In the genomic region with DNA sequence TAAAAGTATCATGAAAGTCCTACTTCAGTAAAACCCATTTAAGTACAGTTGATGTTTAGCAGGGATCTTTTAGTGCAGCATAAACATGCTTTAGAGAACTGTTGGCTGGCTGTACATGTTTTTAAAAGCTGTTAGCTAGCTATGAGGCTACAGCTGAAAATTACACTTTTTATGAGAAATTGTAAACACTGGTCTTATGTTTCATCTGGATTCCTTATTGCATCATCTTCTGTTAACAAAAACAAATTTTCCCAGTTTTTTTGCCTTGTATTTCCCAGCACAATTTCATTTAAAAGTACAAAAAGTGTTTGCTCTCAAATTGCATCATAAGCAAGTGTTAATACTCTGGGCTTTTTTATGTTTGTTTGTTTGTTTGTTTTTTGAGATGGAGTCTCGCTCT, we compare ENCODE assay signal across 23 cellular contexts.
"Had no signal": no experiment of that assay in that cellular context is flagged by ENCODE, and none has a peak within 500 bp of the region (broad histone marks: within the 10 kb centered on the region; RNA-seq: fewer than 3 reads in every experiment).

No MANE protein-coding gene starts in this region.

- H3K4me3 ChIP-seq: cardiac muscle cell, Peyer's patch, SJCRH30 had no signal

- DNase-seq: activated CD4-positive, alpha-beta T cell treated with anti-CD3 and anti-CD28 coated beads for 48 hours; activated CD4-positive, alpha-beta T cell treated with anti-CD3 and anti-CD28 coated beads, Interleukin-2, amount 50 U/mL, for 48 hours; activated CD4-positive, CD25-positive, alpha-beta regulatory T cell treated with anti-CD3 and anti-CD28 coated beads, Interleukin-2, amount 50 U/mL, for 72 hours; activated CD8-positive, alpha-beta memory T cell treated with anti-CD3 and anti-CD28 coated beads, Interleukin-2, amount 10 ng/mL, durations not matched to agents 7 days and 5 days; activated effector memory CD4-positive, alpha-beta T cell treated with anti-CD3 and anti-CD28 coated beads, Interleukin-2, amount 50 U/mL, for 16 hours; activated naive CD4-positive, alpha-beta T cell treated with anti-CD3 and anti-CD28 coated beads for 36 hours; activated T-cell treated with anti-CD3 and anti-CD28 coated beads, Interleukin-2, amount 50 U/mL, for 24 hours; brain microvascular endothelial cell; Karpas-422; MM.1S; NCI-H1105; NCI-H1436; NCI-H1694 treated with DMSO at 0.1 percent for 48 hours; NCI-H2029 treated with DMSO at 0.1 percent for 48 hours; NCI-H510A treated with DMSO at 0.1 percent for 48 hours; NCI-H69; NK-92 treated with Interleukin-12 subunit alpha and Interleukin-12 subunit beta, amount 100 ng/mL, for 24 hours; Peyer's patch; Right ventricle myocardium superior; SJCRH30 had no signal

- H3K27ac ChIP-seq: brain microvascular endothelial cell, cardiac muscle cell, Peyer's patch, RWPE1, SJCRH30 had no signal

- H3K9me3 ChIP-seq: SJCRH30 had no signal

- H3K4me1 ChIP-seq: SJCRH30 had no signal

- ATAC-seq: activated CD8-positive, alpha-beta memory T cell treated with anti-CD3 and anti-CD28 coated beads, Interleukin-2, amount 10 ng/mL, durations not matched to agents 7 days and 5 days; WTC11 had no signal

- H3K36me3 ChIP-seq: brain microvascular endothelial cell, cardiac muscle cell, Peyer's patch, SJCRH30 had no signal

- H3K27me3 ChIP-seq: SJCRH30 had no signal
